ENCODE assay signal across 1 cellular context in the genomic region with DNA sequence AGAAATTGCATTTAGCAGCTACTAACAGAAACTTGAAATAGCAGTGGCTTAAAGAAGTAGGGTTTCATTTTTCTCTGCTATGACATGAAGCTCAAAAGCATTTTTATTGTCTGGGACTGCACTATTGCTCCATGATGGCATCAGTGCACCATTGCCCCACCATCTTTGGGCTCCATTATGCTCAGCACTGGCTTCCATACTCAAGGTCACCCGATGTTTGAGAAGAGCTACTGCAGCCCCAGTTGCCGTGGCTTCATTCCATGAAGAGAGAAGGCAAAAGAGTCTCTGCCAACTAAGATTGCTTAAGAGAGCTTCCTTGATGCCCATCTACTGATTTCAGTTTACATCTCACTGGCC.
TF ChIP-seq lines count a peak whose summit lies in the region.

No MANE protein-coding gene starts in this region.

TF ChIP-seq in H1, 55 proteins besides CTCF, POLR2A, EP300 and RAD21 (continued from another document):
- TF ChIP-seq POLR2AphosphoS5 (IDR thresholded peaks at IDR 0.05; ENCODE audit: low read depth, low read length) (no peak), SRF (IDR thresholded peaks at IDR 0.05; ENCODE audit: low read depth, low read length) (no peak), CBX8 (IDR thresholded peaks at IDR 0.05; ENCODE audit: borderline replicate concordance, low read depth, low read length) (no peak), CTBP2 (IDR thresholded peaks at IDR 0.05; ENCODE audit: borderline replicate concordance, insufficient read depth, insufficient read length, low read length) (no peak), PHF8 (conservative IDR thresholded peaks at IDR 0.05; ENCODE audit: low read depth, low read length) (no peak), RXRA (IDR thresholded peaks at IDR 0.05; ENCODE audit: insufficient read depth, low read depth, low read length) (no peak), GTF2F1 (IDR thresholded peaks at IDR 0.05; ENCODE audit: borderline replicate concordance, low read depth, low read length) (no peak), ASH2L (IDR thresholded peaks at IDR 0.05; ENCODE audit: low read length) (no peak), BCL11A (IDR thresholded peaks at IDR 0.05; ENCODE audit: low read depth in 2 of 2, low read length in 2 of 2) (no peak), CBX5 (IDR thresholded peaks at IDR 0.05; ENCODE audit: low read depth, low read length) (no peak), EGR1 (IDR thresholded peaks at IDR 0.05; ENCODE audit: borderline replicate concordance, low read depth, low read length) (no peak)
- TF ChIP-seq, protein P1, sequence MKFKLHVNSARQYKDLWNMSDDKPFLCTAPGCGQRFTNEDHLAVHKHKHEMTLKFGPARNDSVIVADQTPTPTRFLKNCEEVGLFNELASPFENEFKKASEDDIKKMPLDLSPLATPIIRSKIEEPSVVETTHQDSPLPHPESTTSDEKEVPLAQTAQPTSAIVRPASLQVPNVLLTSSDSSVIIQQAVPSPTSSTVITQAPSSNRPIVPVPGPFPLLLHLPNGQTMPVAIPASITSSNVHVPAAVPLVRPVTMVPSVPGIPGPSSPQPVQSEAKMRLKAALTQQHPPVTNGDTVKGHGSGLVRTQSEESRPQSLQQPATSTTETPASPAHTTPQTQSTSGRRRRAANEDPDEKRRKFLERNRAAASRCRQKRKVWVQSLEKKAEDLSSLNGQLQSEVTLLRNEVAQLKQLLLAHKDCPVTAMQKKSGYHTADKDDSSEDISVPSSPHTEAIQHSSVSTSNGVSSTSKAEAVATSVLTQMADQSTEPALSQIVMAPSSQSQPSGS (IDR thresholded peaks at IDR 0.05; ENCODE audit: low read length), result no peak
